Comparison of ENCODE assay signal across 21 cellular contexts in genomic region chr10:49056356-49056755, GRCh38. TPM values are rescaled to one million over a fixed set of nuclear protein-coding genes. Genes with fewer than 3 reads are reported as not detected.
DNase-seq lines count a peak whose midpoint lies in the region; ATAC-seq and TF ChIP-seq lines count a peak whose summit lies in the region.
"Had no signal": no experiment of that assay in that cellular context is flagged by ENCODE, and none has a peak within 500 bp of the region (broad histone marks: within the 10 kb centered on the region; RNA-seq: fewer than 3 reads in every experiment).

No MANE protein-coding gene starts in this region.

- intact Hi-C loops in MCF 10A (cut with micrococcal nuclease) (no loop called here), breast epithelium (cut with DNase I; ENCODE audit: low total_unique reads) (no loop called here)

- no peak overlapping the region for H2AFZ ChIP-seq in parathyroid adenoma

- TF ChIP-seq CTCF in MCF 10A (IDR thresholded peaks at IDR 0.05; ENCODE audit: unreplicated experiment) (no peak), breast epithelium (IDR thresholded peaks at IDR 0.05) (no peak), parathyroid adenoma (IDR thresholded peaks at IDR 0.05) (peak; percentile 25)

- H3K4me3 ChIP-seq in breast epithelium (no peak overlapping the region), parathyroid adenoma (ENCODE audit: low read depth, low read length) (no peak overlapping the region)
- H3K4me3 ChIP-seq: ascending aorta, mucosa of descending colon, right lobe of liver, stomach, upper lobe of right lung had no signal

- H3K9me3 Mint-ChIP-seq in MCF 10A (ENCODE audit: unreplicated experiment): peaks cover 9% of the 10 kb centered on the region

- H3K27ac ChIP-seq in breast epithelium (no peak overlapping the region), parathyroid adenoma (no peak overlapping the region)
- H3K27ac ChIP-seq: ascending aorta, right lobe of liver, stomach, upper lobe of right lung had no signal

- CTCF ChIA-PET in MCF 10A (lab: Yijun Ruan, JAX): interaction anchor here (0.6 to 0.7 kb wide), 2 partner anchors 38 to 432 kb away, joined by 3 read pairs; no protein-coding TSS in a partner anchor

- peaks cover 6% of the 10 kb centered on the region for H3K4me1 Mint-ChIP-seq in MCF 10A (ENCODE audit: insufficient read depth, unreplicated experiment)
- H3K4me1 Mint-ChIP-seq: CD8-positive, alpha-beta memory T cell had no signal

- no peaks in the 10 kb centered on the region for H3K9me3 ChIP-seq in breast epithelium
- no peaks in the 10 kb centered on the region for H3K9me3 ChIP-seq in parathyroid adenoma (ENCODE audit: control insufficient read depth, low read length)
- H3K9me3 ChIP-seq: ascending aorta, mucosa of descending colon, right lobe of liver, upper lobe of right lung had no signal

- POLR2A ChIA-PET in MCF 10A (lab: Yijun Ruan, JAX): interaction anchor here (2.7 kb wide), 1 partner anchor 15 kb away, joined by 12 read pairs; no protein-coding TSS in a partner anchor

- no peak overlapping the region for H3K4me3 Mint-ChIP-seq in MCF 10A (ENCODE audit: unreplicated experiment)
- H3K4me3 Mint-ChIP-seq: activated naive CD4-positive, alpha-beta T cell treated with anti-CD3 and anti-CD28 coated beads for 36 hours; CD8-positive, alpha-beta memory T cell had no signal

- H3K27me3 ChIP-seq in breast epithelium (no peaks in the 10 kb centered on the region), parathyroid adenoma (ENCODE audit: control insufficient read depth, insufficient read depth, low read length) (no peaks in the 10 kb centered on the region)
- H3K27me3 ChIP-seq: ascending aorta, right lobe of liver, stomach, upper lobe of right lung had no signal

- no peak for ATAC-seq in HG03108 (IDR thresholded peaks at IDR 0.05; ENCODE audit: unreplicated experiment)
- ATAC-seq: mucosa of descending colon, upper lobe of right lung had no signal

- DNase-seq in MCF 10A (ENCODE audit: unreplicated experiment) (peak; percentile 68), breast epithelium (ENCODE audit: low spot score in 2 of 2) (no peak), LHCN-M2 (ENCODE audit: low read depth) (peak; percentile 16), fibroblast of peridontal ligament (ENCODE audit: extremely low read depth) (peak; percentile 33), Ammon's horn (ENCODE audit: low spot score) (no peak)
- no peak for DNase-seq in activated T-cell treated with anti-CD3 and anti-CD28 coated beads, Interleukin-2, amount 50 U/mL, for 1 hour
- DNase-seq: activated CD4-positive, alpha-beta T cell treated with anti-CD3 and anti-CD28 coated beads, Interleukin-2, amount 50 U/mL, for 1 hour; activated naive CD4-positive, alpha-beta T cell treated with anti-CD3 and anti-CD28 coated beads for 36 hours; CD8-positive, alpha-beta memory T cell; effector memory CD4-positive, alpha-beta T cell; H7; Karpas-422; mucosa of descending colon; NCI-H774; right lobe of liver; stomach; upper lobe of right lung had no signal

- H3K9ac ChIP-seq in parathyroid adenoma: no peak overlapping the region

- TF ChIP-seq POLR2A in breast epithelium (IDR thresholded peaks at IDR 0.05): no peak

- no peaks in the 10 kb centered on the region for H3K4me1 ChIP-seq in breast epithelium
- peaks cover 11% of the 10 kb centered on the region for H3K4me1 ChIP-seq in parathyroid adenoma
- H3K4me1 ChIP-seq: stomach, upper lobe of right lung had no signal

- H3K36me3 Mint-ChIP-seq in MCF 10A (ENCODE audit: insufficient read depth, unreplicated experiment): no peaks in the 10 kb centered on the region

- no peaks in the 10 kb centered on the region for H3K79me2 ChIP-seq in parathyroid adenoma

- H3K36me3 ChIP-seq in breast epithelium (no peaks in the 10 kb centered on the region), parathyroid adenoma (ENCODE audit: control insufficient read depth, insufficient read depth, low read length) (no peaks in the 10 kb centered on the region)
- H3K36me3 ChIP-seq: ascending aorta, right lobe of liver, stomach, upper lobe of right lung had no signal

- peaks cover 3% of the 10 kb centered on the region for H3K27me3 Mint-ChIP-seq in MCF 10A (ENCODE audit: insufficient read depth, unreplicated experiment)

- no peak overlapping the region for H3K27ac Mint-ChIP-seq in MCF 10A (ENCODE audit: low read depth, unreplicated experiment)
- H3K27ac Mint-ChIP-seq: activated naive CD4-positive, alpha-beta T cell treated with anti-CD3 and anti-CD28 coated beads for 36 hours had no signal

- BruUV-seq in MCF 10A (replicated peaks; lab: Mats Ljungman, UMichigan): no TSS peak

- no peak overlapping the region for H3K4me2 ChIP-seq in parathyroid adenoma (ENCODE audit: low read length)

RNA-seq across cellular contexts. Expression of gene VSTM4, which starts 59.0 kb away (rescaled TPM):
- total RNA-seq in MCF 10A (2022) (not detected in 2 replicates), breast epithelium (10 to 100 TPM in 1 of 3 donors, 1 to 10 TPM in 2; 8.5 to 17.3 (median 9.5) TPM), LHCN-M2 (2014; rRNA removed) (0.23 and 0.64 TPM in 2 replicates)
- polyA plus RNA-seq in LHCN-M2 (2012): 1.7 TPM
- total RNA-seq: activated naive CD4-positive, alpha-beta T cell treated with anti-CD3 and anti-CD28 coated beads for 36 hours had no signal
- polyA plus RNA-seq: CD8-positive, alpha-beta memory T cell; keratinocyte had no signal

Comparison
In these comparisons a context has a peak if more than half of its experiments do, and no peak if none do; other contexts are left out.
1. DNase-seq: peak in MCF 10A (single experiment), LHCN-M2 (single experiment) and fibroblast of peridontal ligament (single experiment); none in breast epithelium (0 of 2), activated T-cell treated with anti-CD3 and anti-CD28 coated beads, Interleukin-2, amount 50 U/mL, for 1 hour (single experiment) and Ammon's horn (single experiment).